Comparison of ENCODE assay signal across 8 cellular contexts in genomic region chr6:35602133-35602946, GRCh38.
DNase-seq lines count a peak whose midpoint lies in the region; ATAC-seq and TF ChIP-seq lines count a peak whose summit lies in the region.

No MANE protein-coding gene starts in this region.

- TSS peak; percentile 81 for BruUV-seq in mammary epithelial cell (replicated peaks; lab: Mats Ljungman, UMichigan)

- peak; percentile 73 for DNase-seq in LHCN-M2 (ENCODE audit: low read depth)
- DNase-seq in mammary epithelial cell: peak; percentile 84
- no peak for DNase-seq in lower lobe of right lung
- no peak for DNase-seq in upper lobe of left lung
- DNase-seq in H4 (ENCODE audit: low spot score): no peak

- peaks cover 7% of the 10 kb centered on the region; the same call in 1 of the 2 replicates for H3K36me3 ChIP-seq in ACC112 (ENCODE audit: insufficient read depth, low read length)
- peaks cover 2% of the 10 kb centered on the region for H3K36me3 ChIP-seq in mammary epithelial cell (ENCODE audit: insufficient read depth, low read length)
- peaks cover 14% of the 10 kb centered on the region for H3K36me3 ChIP-seq in lower lobe of right lung
- H3K36me3 ChIP-seq in upper lobe of left lung: peaks cover 0 to 35% (median 6%) of the 10 kb centered on the region in 4 donors

- TF ChIP-seq POLR2A in upper lobe of left lung (IDR thresholded peaks at IDR 0.05): peak in 1 of 4 donors; percentile 52

- peak overlapping the region; percentile 92 for H3K27ac ChIP-seq in ACC112 (ENCODE audit: low read depth, low read length)
- H3K27ac ChIP-seq in mammary epithelial cell (ENCODE audit: insufficient read depth, low read depth, low read length): peak overlapping the region; percentile 96
- peak overlapping the region; percentile 83 for H3K27ac ChIP-seq in lower lobe of right lung
- H3K27ac ChIP-seq in upper lobe of left lung: peak overlapping the region; percentile 90 to 96 (median 93)

- peaks cover 45% of the 10 kb centered on the region for H3K79me2 ChIP-seq in ACC112 (ENCODE audit: control insufficient read depth, insufficient read depth, low read length, unreplicated experiment)
- H3K79me2 ChIP-seq in mammary epithelial cell (ENCODE audit: insufficient read depth, low read length): peaks cover 38% of the 10 kb centered on the region

- CTCF ChIA-PET in mammary epithelial cell (lab: Charles Lee; ENCODE audit: low non-redundant PET): interaction anchor here (0.6 to 1.0 kb wide), 3 partner anchors 124 to 134 kb away, joined by 3 to 4 read pairs (median 4); no protein-coding TSS in a partner anchor

- H3K9me3 ChIP-seq in mammary epithelial cell (replicated peaks; ENCODE audit: insufficient read depth, low read length) (no peaks in the 10 kb centered on the region), lower lobe of right lung (no peaks in the 10 kb centered on the region), upper lobe of left lung (no peaks in the 10 kb centered on the region)

- WGBS in mammary epithelial cell (ENCODE audit: low coverage, missing lambda C conversion rate): 29% methylated on average over 6 of the region's 6 CpGs
- 54 to 55% methylated on average over 6 of the region's 6 CpGs for WGBS in upper lobe of left lung, 2 donors

- intact Hi-C loops in mammary epithelial cell (cut with micrococcal nuclease): loop anchor here (5.0 kb wide), 1 partner anchor 130 kb away; no protein-coding TSS in a partner anchor
- intact Hi-C loops in lower lobe of right lung (cut with DNase I): no loop called here

- H2AFZ ChIP-seq in ACC112 (ENCODE audit: low read length, unreplicated experiment) (no peak overlapping the region), mammary epithelial cell (ENCODE audit: low read depth, low read length) (no peak overlapping the region)

- H3K27me3 ChIP-seq in ACC112 (ENCODE audit: insufficient read depth, low read length) (no peaks in the 10 kb centered on the region), mammary epithelial cell (ENCODE audit: insufficient read depth, low read length) (no peaks in the 10 kb centered on the region), lower lobe of right lung (ENCODE audit: low read depth) (no peaks in the 10 kb centered on the region), upper lobe of left lung (no peaks in the 10 kb centered on the region)

- H3K4me1 ChIP-seq in ACC112 (ENCODE audit: control insufficient read depth, insufficient read depth, low read length, unreplicated experiment): peaks cover 63% of the 10 kb centered on the region
- peaks cover 59% of the 10 kb centered on the region for H3K4me1 ChIP-seq in mammary epithelial cell (ENCODE audit: insufficient read depth, low read length)
- H3K4me1 ChIP-seq in lower lobe of right lung: peaks cover 66% of the 10 kb centered on the region
- peaks cover 50 to 74% (median 63%) of the 10 kb centered on the region in 4 donors for H3K4me1 ChIP-seq in upper lobe of left lung

- peak overlapping the region; percentile 92 for H3K4me2 ChIP-seq in mammary epithelial cell (ENCODE audit: insufficient read depth, low read depth, low read length)

- H3K4me3 ChIP-seq in ACC112 (ENCODE audit: low read depth, low read length) (peak overlapping the region; percentile 53), mammary epithelial cell (replicated peaks in 1 of 3; ENCODE audit: insufficient read depth in 1 of 3, low read depth in 2 of 3, low read length in 3 of 3) (peak overlapping the region in 1 of 3 experiments; percentile 27), lower lobe of right lung (peak overlapping the region; percentile 9), upper lobe of left lung (no peak overlapping the region)

- no peak for TF ChIP-seq EP300 in upper lobe of left lung (IDR thresholded peaks at IDR 0.05)

- no peak for TF ChIP-seq CTCF in mammary epithelial cell (conservative IDR thresholded peaks at IDR 0.05 in 1 of 2, IDR thresholded peaks at IDR 0.05 in 1 of 2; ENCODE audit: extremely low read depth in 1 of 2, insufficient read depth in 1 of 2, low read depth in 1 of 2, low read length in 2 of 2)
- no peak for TF ChIP-seq CTCF in lower lobe of right lung (IDR thresholded peaks at IDR 0.05)
- no peak for TF ChIP-seq CTCF in upper lobe of left lung (IDR thresholded peaks at IDR 0.05)

- H3K9ac ChIP-seq in mammary epithelial cell (ENCODE audit: insufficient read depth, low read length): peak overlapping the region; percentile 98

- no peaks in the 10 kb centered on the region for H4K20me1 ChIP-seq in mammary epithelial cell (ENCODE audit: insufficient read depth, low read length)

- in situ Hi-C loops in mammary epithelial cell (cut with MboI; ENCODE audit: low sequenced_read_pairs in 2 of 2): no loop called here

- ATAC-seq in lower lobe of right lung (peak; percentile 38 to 49), upper lobe of left lung (ENCODE audit: low FRiP score in 2 of 2) (peak; percentile 28 to 44), HG02763 (IDR thresholded peaks at IDR 0.05; ENCODE audit: unreplicated experiment) (no peak), HG02884 (IDR thresholded peaks at IDR 0.05; ENCODE audit: unreplicated experiment) (no peak)

- dilution Hi-C loops in mammary epithelial cell (cut with HindIII; ENCODE audit: low sequenced_read_pairs): no loop called here

Comparison
In these comparisons a context has a peak if more than half of its experiments do, and no peak if none do; other contexts are left out.
1. H3K4me3 ChIP-seq: peak in ACC112 (single experiment) and lower lobe of right lung (single experiment); none in upper lobe of left lung (0 of 4).
2. DNase-seq: peak in LHCN-M2 (single experiment) and mammary epithelial cell (single experiment); none in lower lobe of right lung (single experiment), upper lobe of left lung (0 of 2) and H4 (single experiment).
3. ATAC-seq: peak in lower lobe of right lung (2 of 2) and upper lobe of left lung (2 of 2); none in HG02763 (single experiment) and HG02884 (single experiment).
4. Peak in every context shown above with its lines, with median percentiles within 50 percentile points of each other: H3K27ac ChIP-seq.